ENCODE assay signal across 8 cellular contexts in the genomic region with DNA sequence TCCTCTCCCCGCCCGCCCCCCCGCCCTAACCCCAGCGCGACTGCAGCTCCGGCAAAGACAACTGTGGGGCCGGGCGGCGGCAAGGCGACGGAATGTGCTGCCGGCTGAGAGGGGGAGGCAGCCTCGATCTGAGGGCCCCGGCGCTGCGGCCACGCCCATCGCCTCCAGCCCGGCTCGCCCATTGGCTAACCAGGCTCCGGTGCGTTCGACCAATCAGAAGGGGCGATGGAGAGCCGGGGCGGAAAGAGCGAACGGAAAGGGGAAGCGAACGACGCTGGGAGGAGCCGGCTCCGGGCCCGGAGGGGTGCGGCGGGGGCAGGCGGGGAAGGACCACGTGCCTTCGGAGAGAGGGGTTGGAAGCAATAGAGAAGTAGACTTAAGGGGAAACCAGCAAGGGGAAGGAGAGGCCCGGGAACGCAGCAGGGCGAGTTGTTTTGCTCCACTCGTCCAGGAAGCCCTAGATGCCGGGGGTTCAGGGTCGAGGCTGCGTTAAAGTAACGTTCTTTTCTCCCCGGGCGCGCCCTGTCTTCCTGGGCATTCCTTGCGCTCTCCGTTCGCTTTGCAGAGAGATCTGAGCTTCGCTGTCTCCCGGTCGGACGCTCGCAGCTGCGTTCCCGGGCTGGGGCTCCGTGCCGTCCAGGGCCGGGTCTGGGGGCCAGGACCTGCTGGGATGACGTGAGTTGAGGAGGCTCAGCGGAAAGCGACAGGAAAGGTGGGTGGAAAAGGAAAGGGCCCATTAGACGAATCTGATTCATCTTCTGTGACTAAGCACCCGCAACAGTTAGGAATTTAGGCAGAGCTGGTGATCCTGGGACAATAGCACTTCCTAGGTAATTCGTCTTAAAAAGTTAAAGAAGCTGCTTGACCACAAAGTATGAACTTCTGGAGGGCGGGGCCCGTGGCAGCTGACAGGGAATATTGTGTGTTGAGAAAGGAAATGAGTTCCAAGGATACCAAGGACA. TPM values are rescaled to one million over a fixed set of nuclear protein-coding genes. Genes with fewer than 3 reads are reported as not detected.
DNase-seq lines count a peak whose midpoint lies in the region; ATAC-seq, FAIRE-seq and TF ChIP-seq lines count a peak whose summit lies in the region.

A gene with protein sequence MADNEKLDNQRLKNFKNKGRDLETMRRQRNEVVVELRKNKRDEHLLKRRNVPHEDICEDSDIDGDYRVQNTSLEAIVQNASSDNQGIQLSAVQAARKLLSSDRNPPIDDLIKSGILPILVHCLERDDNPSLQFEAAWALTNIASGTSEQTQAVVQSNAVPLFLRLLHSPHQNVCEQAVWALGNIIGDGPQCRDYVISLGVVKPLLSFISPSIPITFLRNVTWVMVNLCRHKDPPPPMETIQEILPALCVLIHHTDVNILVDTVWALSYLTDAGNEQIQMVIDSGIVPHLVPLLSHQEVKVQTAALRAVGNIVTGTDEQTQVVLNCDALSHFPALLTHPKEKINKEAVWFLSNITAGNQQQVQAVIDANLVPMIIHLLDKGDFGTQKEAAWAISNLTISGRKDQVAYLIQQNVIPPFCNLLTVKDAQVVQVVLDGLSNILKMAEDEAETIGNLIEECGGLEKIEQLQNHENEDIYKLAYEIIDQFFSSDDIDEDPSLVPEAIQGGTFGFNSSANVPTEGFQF (minus strand): TSS at position 130 of the 962 bp plus-strand sequence. CDS start 289 bp downstream, outside the sequence.

- peaks cover 39% of the 10 kb centered on the region for H4K20me1 ChIP-seq in smooth muscle cell (ENCODE audit: low read depth)

- no peaks in the 10 kb centered on the region for H3K27me3 ChIP-seq in bronchial epithelial cell (ENCODE audit: control insufficient read depth, insufficient read depth, low read length)
- no peaks in the 10 kb centered on the region for H3K27me3 ChIP-seq in smooth muscle cell (ENCODE audit: low read depth)

- FAIRE-seq in bronchial epithelial cell (lab: Jason Lieb, UNC) = peak; percentile 36

- H3K4me2 ChIP-seq in smooth muscle cell = peak within 1 kb of the TSS; percentile 92

- TF ChIP-seq CTCF in AG04449 (IDR thresholded peaks at IDR 0.05; ENCODE audit: insufficient read depth, low read length, missing control alignments) = no peak
- no peak for TF ChIP-seq CTCF in WI38 (IDR thresholded peaks at IDR 0.05; ENCODE audit: low read depth, low read length)
- TF ChIP-seq CTCF in bronchial epithelial cell (IDR thresholded peaks at IDR 0.05; ENCODE audit: insufficient read depth, low read length, severe bottlenecking) = no peak
- TF ChIP-seq CTCF in smooth muscle cell (IDR thresholded peaks at IDR 0.05; ENCODE audit: borderline replicate concordance, insufficient read depth, poor library complexity, severe bottlenecking) = no peak

- peaks cover 42% of the 10 kb centered on the region for H3K79me2 ChIP-seq in smooth muscle cell (ENCODE audit: low read depth)

- DNase-seq in AG04449 (ENCODE audit: low read depth, low spot score) (peak; percentile 69), NCI-H2227 treated with DMSO at 0.1 percent for 48 hours (lab: John Stamatoyannopoulos, UW) (peak; percentile 88), bronchial epithelial cell (ENCODE audit: low read depth) (peak; percentile 97), iPS-NIHi11 (ENCODE audit: low spot score) (peak; percentile 99), smooth muscle cell (lab: John Stamatoyannopoulos, UW; ENCODE audit: unreplicated experiment) (peak; percentile 93)

- under 1% methylated on average over 62 of the region's 71 CpGs for WGBS in smooth muscle cell (ENCODE audit: low lambda C conversion rate)

- H3F3A ChIP-seq in smooth muscle cell (ENCODE audit: low read depth) = no peaks in the 10 kb centered on the region

- peak within 1 kb of the TSS; percentile 99 for H3K27ac ChIP-seq in smooth muscle cell (ENCODE audit: low read depth)

- peak within 1 kb of the TSS; percentile 96 for H3K9ac ChIP-seq in smooth muscle cell (ENCODE audit: low read depth)

- peak within 1 kb of the TSS; percentile 82 for H3K4me3 ChIP-seq in AG04449 (ENCODE audit: low read depth, low read length)
- H3K4me3 ChIP-seq in WI38 (ENCODE audit: low read depth, low read length) = peak within 1 kb of the TSS; percentile 88
- peak within 1 kb of the TSS; percentile 89 for H3K4me3 ChIP-seq in bronchial epithelial cell (ENCODE audit: low read depth, low read length)
- peak within 1 kb of the TSS; percentile 97 for H3K4me3 ChIP-seq in smooth muscle cell

- H2AFZ ChIP-seq in smooth muscle cell (ENCODE audit: low read depth) = peak within 1 kb of the TSS; percentile 64

- peak; percentile 96 for ATAC-seq in GM18907 (IDR thresholded peaks at IDR 0.05; ENCODE audit: unreplicated experiment)
- peak; percentile 94 for ATAC-seq in HG03159 (IDR thresholded peaks at IDR 0.05; ENCODE audit: unreplicated experiment)

- CTCF ChIA-PET in AG04449 (lab: Yijun Ruan, JAX) = no interaction called here

- H3K36me3 ChIP-seq in bronchial epithelial cell (ENCODE audit: control insufficient read depth, insufficient read depth, low read length) (peaks cover 3% of the 10 kb centered on the region), smooth muscle cell (ENCODE audit: low read depth) (no peaks in the 10 kb centered on the region)

- POLR2A ChIA-PET in AG04449 (lab: Yijun Ruan, JAX) = interaction anchor here (0.6 to 0.9 kb wide), 3 partner anchors 12 to 691 kb away, joined by 3 read pairs; a partner anchor contains a TSS

- H3K4me1 ChIP-seq in smooth muscle cell (ENCODE audit: low read depth) = peaks cover 41% of the 10 kb centered on the region

- no peaks in the 10 kb centered on the region for H3K9me3 ChIP-seq in smooth muscle cell (replicated peaks; ENCODE audit: low read depth)

RNA-seq across cellular contexts. Expression of the gene that starts here (rescaled TPM):
- total RNA-seq in bronchial epithelial cell (39.5 and 51.7 TPM in 2 replicates), smooth muscle cell (34.1 and 36.1 TPM in 2 replicates)
- polyA plus RNA-seq in smooth muscle cell = 10.9 and 12.4 TPM in 2 replicates

Comparison
In these comparisons a context has a peak if more than half of its experiments do, and no peak if none do; other contexts are left out.
1. Peak in every context shown above with its lines: DNase-seq, ATAC-seq, H3K4me3 ChIP-seq and H3K27ac ChIP-seq.